8 cellular contexts compared by ENCODE assay signal in the genomic region with DNA sequence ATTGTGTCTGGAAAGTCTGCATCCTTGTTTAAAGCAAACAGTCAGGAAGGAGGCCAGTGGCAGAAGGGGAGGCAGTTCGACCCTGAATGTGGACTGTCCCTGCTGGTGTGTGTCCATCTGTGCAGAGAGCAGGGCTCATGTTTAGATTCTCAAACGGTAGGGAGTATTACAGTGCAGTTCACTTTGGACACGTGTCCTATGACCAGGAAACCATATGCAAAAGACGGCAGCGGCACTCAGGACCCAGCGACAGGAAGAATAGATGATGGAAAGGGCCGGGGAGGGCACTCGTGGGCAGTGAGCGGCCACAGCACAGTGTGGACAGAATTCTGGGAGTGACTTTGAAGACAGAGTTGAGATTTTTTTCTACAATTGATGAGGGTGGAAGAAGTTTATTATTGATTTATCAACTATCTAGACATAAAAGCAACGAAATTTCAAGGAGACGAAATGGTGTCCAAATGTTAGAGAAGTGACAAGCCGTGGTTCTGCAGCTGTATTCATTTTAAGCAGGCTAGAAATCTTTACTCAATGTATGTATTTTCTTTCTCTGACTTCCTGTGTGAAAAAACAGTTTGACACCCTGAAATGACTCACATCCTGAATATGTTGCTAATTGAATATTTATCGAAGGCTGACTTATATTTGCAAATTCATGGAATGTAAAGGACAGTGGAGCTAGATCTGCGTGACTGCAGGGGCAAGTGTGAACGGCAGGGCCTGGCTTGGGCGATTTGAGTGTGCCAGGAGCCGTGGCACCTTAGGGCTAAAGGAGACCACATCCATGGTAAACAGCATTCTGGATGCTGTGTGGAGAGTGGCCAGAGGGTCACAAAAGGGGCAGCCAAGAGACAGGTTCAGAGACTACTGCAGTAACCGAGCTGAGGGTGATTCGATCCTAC.
DNase-seq lines count a peak whose midpoint lies in the region; ATAC-seq and TF ChIP-seq lines count a peak whose summit lies in the region.

No MANE protein-coding gene starts in this region.

- in situ Hi-C loops in GM13977 (cut with MboI; ENCODE audit: low pct_unique_long_range_greater_than_20kb, low sequenced_read_pairs, unreplicated experiment): no loop called here

- no peaks in the 10 kb centered on the region for H3K9me3 ChIP-seq in mononuclear cell (ENCODE audit: low read depth, low read length)

- no peaks in the 10 kb centered on the region for H3K27me3 ChIP-seq in mononuclear cell (ENCODE audit: insufficient read depth, low read length)

- ATAC-seq in GM21423 (IDR thresholded peaks at IDR 0.05; ENCODE audit: unreplicated experiment) (peak; percentile 79), HG03565 (IDR thresholded peaks at IDR 0.05; ENCODE audit: unreplicated experiment) (peak; percentile 72)

- H3K4me1 ChIP-seq in mononuclear cell (ENCODE audit: insufficient read depth, low read length): peaks cover 52% of the 10 kb centered on the region

- no peak for TF ChIP-seq CTCF in GM13977 (IDR thresholded peaks at IDR 0.05; ENCODE audit: extremely low read depth, insufficient read depth, missing control alignments)

- H3K4me3 ChIP-seq in mononuclear cell (ENCODE audit: low read length): peak overlapping the region; percentile 2

- DNase-seq in GM13977 (ENCODE audit: low spot score): peak; percentile 39
- DNase-seq in activated T-cell treated with anti-CD3 and anti-CD28 coated beads, Interleukin-2, amount 50 U/mL, for 48 hours: peak; percentile 34 to 40
- DNase-seq in 8988T: no peak
- DNase-seq in iPS-NIHi11 (ENCODE audit: low spot score): no peak
- no peak for DNase-seq in COR-L47 (lab: John Stamatoyannopoulos, UW)

Comparison
In these comparisons a context has a peak if more than half of its experiments do, and no peak if none do; other contexts are left out.
1. DNase-seq: peak in GM13977 (single experiment) and activated T-cell treated with anti-CD3 and anti-CD28 coated beads, Interleukin-2, amount 50 U/mL, for 48 hours (2 of 2); none in 8988T (single experiment), iPS-NIHi11 (single experiment) and COR-L47 (single experiment).